ENCODE assay signal across 8 cellular contexts in genomic region chr2:28624798-28625701, GRCh38.
DNase-seq lines count a peak whose midpoint lies in the region; ATAC-seq and TF ChIP-seq lines count a peak whose summit lies in the region.

No MANE protein-coding gene starts in this region.

- H3K4me1 ChIP-seq in right atrium auricular region: peaks cover 0 to 64% of the 10 kb centered on the region in 2 donors
- peaks cover 20% of the 10 kb centered on the region for H3K4me1 ChIP-seq in Caco-2

- H3K4me1 Mint-ChIP-seq in Caco-2 (ENCODE audit: low read depth, unreplicated experiment): peaks cover 16% of the 10 kb centered on the region

- no peaks in the 10 kb centered on the region for H3K36me3 ChIP-seq in right atrium auricular region
- H3K36me3 ChIP-seq in Caco-2 (ENCODE audit: control insufficient read depth, insufficient read depth, low read length): no peaks in the 10 kb centered on the region; the same call in 1 of the 2 replicates

- H3K9me3 ChIP-seq in right atrium auricular region (no peaks in the 10 kb centered on the region), Caco-2 (no peaks in the 10 kb centered on the region)

- BruUV-seq in Caco-2 (replicated peaks; lab: Mats Ljungman, UMichigan): no TSS peak

- H3K4me3 ChIP-seq in right atrium auricular region (no peak overlapping the region), Caco-2 (ENCODE audit: low read depth, low read length) (no peak overlapping the region)

- H3K36me3 Mint-ChIP-seq in Caco-2 (ENCODE audit: insufficient read depth, unreplicated experiment): no peaks in the 10 kb centered on the region

- TF ChIP-seq CTCF in right atrium auricular region (IDR thresholded peaks at IDR 0.05): no peak
- no peak for TF ChIP-seq CTCF in Caco-2 (IDR thresholded peaks at IDR 0.05; ENCODE audit: insufficient read depth in 1 of 2, low read depth in 1 of 2, low read length in 1 of 2, severe bottlenecking in 1 of 2, unreplicated experiment in 1 of 2)

- no peaks in the 10 kb centered on the region for H3K27me3 ChIP-seq in right atrium auricular region
- H3K27me3 ChIP-seq in Caco-2 (replicated peaks; ENCODE audit: control insufficient read depth, insufficient read depth, low read length): no peaks in the 10 kb centered on the region

- H3K27ac Mint-ChIP-seq in Caco-2 (ENCODE audit: unreplicated experiment): no peak overlapping the region

- intact Hi-C loops in sciatic nerve (cut with DNase I): no loop called here
- intact Hi-C loops in Caco-2 (cut with micrococcal nuclease; ENCODE audit: unreplicated experiment): no loop called here

- ATAC-seq in sciatic nerve: peak; percentile 83

- POLR2A ChIA-PET in Caco-2 (lab: Charles Lee): no interaction called here

- CTCF ChIA-PET in Caco-2 (lab: Charles Lee): no interaction called here

- TF ChIP-seq POLR2A in GM19193 (IDR thresholded peaks at IDR 0.05; ENCODE audit: extremely low read depth, insufficient read depth, insufficient read length): peak; percentile 26

- no peaks in the 10 kb centered on the region for H3K9me3 Mint-ChIP-seq in Caco-2 (ENCODE audit: unreplicated experiment)

- H3K27me3 Mint-ChIP-seq in Caco-2 (ENCODE audit: insufficient read depth, unreplicated experiment): no peaks in the 10 kb centered on the region

- DNase-seq in NOMO-1 treated with DMSO at 0.1 percent for 48 hours (lab: John Stamatoyannopoulos, UW; ENCODE audit: unreplicated experiment): peak; percentile 72
- DNase-seq in activated gamma-delta T cell (lab: John Stamatoyannopoulos, UW): peak; percentile 49
- no peak for DNase-seq in right atrium auricular region (ENCODE audit: low spot score)
- DNase-seq in sciatic nerve (ENCODE audit: low spot score): peak; percentile 69
- no peak for DNase-seq in NCI-H774 (lab: John Stamatoyannopoulos, UW)
- DNase-seq in NCI-H146 treated with DMSO at 0.1 percent for 48 hours (lab: John Stamatoyannopoulos, UW; ENCODE audit: unreplicated experiment): no peak
- DNase-seq in Caco-2: no peak

- peak overlapping the region; percentile 86 to 92 for H3K27ac ChIP-seq in right atrium auricular region

- H3K4me3 Mint-ChIP-seq in Caco-2 (ENCODE audit: unreplicated experiment): no peak overlapping the region

Comparison
In these comparisons a context has a peak if more than half of its experiments do, and no peak if none do; other contexts are left out.
1. DNase-seq: peak in NOMO-1 treated with DMSO at 0.1 percent for 48 hours (single experiment), activated gamma-delta T cell (single experiment) and sciatic nerve (single experiment); none in right atrium auricular region (single experiment), NCI-H774 (single experiment), NCI-H146 treated with DMSO at 0.1 percent for 48 hours (single experiment) and Caco-2 (0 of 2).